8 cellular contexts compared by ENCODE assay signal in genomic region chr5:39716532-39716971, GRCh38.
DNase-seq lines count a peak whose midpoint lies in the region; ATAC-seq and TF ChIP-seq lines count a peak whose summit lies in the region.

No MANE protein-coding gene starts in this region.

- H3K9me3 Mint-ChIP-seq in WTC11: peaks cover 15% of the 10 kb centered on the region; the same call in 1 of the 2 replicates

- peak; percentile 68 for ATAC-seq in GM19467 (IDR thresholded peaks at IDR 0.05; ENCODE audit: unreplicated experiment)
- peak; percentile 99 for ATAC-seq in WTC11
- ATAC-seq in HG03469 (IDR thresholded peaks at IDR 0.05; ENCODE audit: unreplicated experiment): no peak

- POLR2A ChIA-PET in WTC11 (lab: Charles Lee): no interaction called here

- peaks cover 10% of the 10 kb centered on the region for H3K4me1 Mint-ChIP-seq in WTC11

- DNase-seq in COLO829 (ENCODE audit: low spot score) (peak; percentile 15), M059J (ENCODE audit: low read depth) (peak; percentile 75), WTC11 (ENCODE audit: low spot score) (peak; percentile 53), fibroblast of gingiva (ENCODE audit: low read depth) (peak; percentile 37), renal cortical epithelial cell (ENCODE audit: low read depth) (peak; percentile 54), GF-D8 (lab: John Stamatoyannopoulos, UW) (no peak)

- H3K27me3 Mint-ChIP-seq in WTC11 (ENCODE audit: low read depth): no peaks in the 10 kb centered on the region

- H3K27ac Mint-ChIP-seq in WTC11: peak overlapping the region; percentile 83

- CTCF ChIA-PET in WTC11 (lab: Charles Lee): interaction anchor here (0.6 to 1.5 kb wide), 4 partner anchors 21 to 450 kb away, joined by 3 to 4 read pairs (median 3); no protein-coding TSS in a partner anchor

- no peak for TF ChIP-seq CTCF in WTC11 (IDR thresholded peaks at IDR 0.05)

- no peaks in the 10 kb centered on the region for H3K36me3 Mint-ChIP-seq in WTC11

- H3K4me3 Mint-ChIP-seq in WTC11: no peak overlapping the region

TF ChIP-seq in WTC11, 78 proteins besides CTCF, POLR2A, EP300 and RAD21:
- TF ChIP-seq RELA (CRISPR knock-in tag; IDR thresholded peaks at IDR 0.05; ENCODE audit: borderline replicate concordance) (no peak), ZNF423 (CRISPR knock-in tag; IDR thresholded peaks at IDR 0.05) (peak; percentile 23; the same call in 1 of the 2 replicates), RORB (CRISPR knock-in tag; IDR thresholded peaks at IDR 0.05) (no peak), HMGA2 (CRISPR knock-in tag; IDR thresholded peaks at IDR 0.05) (no peak), GABPB1 (CRISPR knock-in tag; IDR thresholded peaks at IDR 0.05) (peak; percentile 99), NR1H2 (CRISPR knock-in tag; IDR thresholded peaks at IDR 0.05) (no peak), SP1 (CRISPR knock-in tag; conservative IDR thresholded peaks at IDR 0.05) (no peak), FOXJ3 (CRISPR knock-in tag; IDR thresholded peaks at IDR 0.05; ENCODE audit: borderline replicate concordance) (no peak), ESRRA (CRISPR knock-in tag; IDR thresholded peaks at IDR 0.05; ENCODE audit: borderline replicate concordance) (no peak)
TF ChIP-seq in WTC11: peak in this region for 2.
